Comparison of ENCODE assay signal across 9 cellular contexts in the genomic region with DNA sequence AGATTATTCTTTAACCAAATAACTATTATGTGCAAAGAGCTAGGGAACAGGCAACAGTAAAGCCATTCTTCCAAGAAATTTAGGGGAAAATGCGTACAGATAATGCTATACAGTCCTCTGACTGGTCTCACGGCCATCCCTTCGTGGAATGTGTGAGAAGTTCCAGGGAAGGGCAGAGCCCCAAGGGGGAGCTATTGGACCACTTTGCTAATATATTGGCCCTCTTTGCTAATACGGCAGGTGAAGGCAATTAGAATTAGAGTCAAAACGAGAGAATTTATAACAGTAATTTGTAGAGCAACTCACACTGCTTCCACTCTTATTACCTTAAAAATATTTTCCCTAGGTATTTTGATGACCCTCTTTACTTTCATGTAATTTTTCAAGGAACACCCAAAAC.
DNase-seq lines count a peak whose midpoint lies in the region; TF ChIP-seq lines count a peak whose summit lies in the region.
"Had no signal": no experiment of that assay in that cellular context is flagged by ENCODE, and none has a peak within 500 bp of the region (broad histone marks: within the 10 kb centered on the region; RNA-seq: fewer than 3 reads in every experiment).

No MANE protein-coding gene starts in this region.

- H3K9me3 ChIP-seq in uterus = no peaks in the 10 kb centered on the region
- no peaks in the 10 kb centered on the region for H3K9me3 ChIP-seq in prostate gland

- H3K36me3 ChIP-seq in uterus = no peaks in the 10 kb centered on the region
- H3K36me3 ChIP-seq in prostate gland = no peaks in the 10 kb centered on the region

- H3K4me1 ChIP-seq in uterus = no peaks in the 10 kb centered on the region
- H3K4me1 ChIP-seq in prostate gland (replicated peaks) = no peaks in the 10 kb centered on the region

- WGBS in prostate gland = 52% methylated on average over 5 of the region's 5 CpGs

- H3K27me3 ChIP-seq in uterus = no peaks in the 10 kb centered on the region
- H3K27me3 ChIP-seq in prostate gland (replicated peaks; ENCODE audit: insufficient read depth) = no peaks in the 10 kb centered on the region

- peak; percentile 59 for DNase-seq in DMS53 (lab: John Stamatoyannopoulos, UW)
- no peak for DNase-seq in HFF-Myc (ENCODE audit: extremely low read depth, low read depth)
- peak; percentile 36 for DNase-seq in OCI-M2 (lab: John Stamatoyannopoulos, UW; ENCODE audit: unreplicated experiment)
- DNase-seq in fibroblast of the conjunctiva (ENCODE audit: low read depth) = peak; percentile 3
- no peak for DNase-seq in uterus
- DNase-seq in hippocampal formation (lab: John Stamatoyannopoulos, UW) = no peak
- no peak for DNase-seq in prostate gland (ENCODE audit: low spot score)
- no peak for DNase-seq in LoVo (ENCODE audit: low spot score)

- intact Hi-C loops in uterus (cut with DNase I; ENCODE audit: low total_unique reads) = no loop called here
- intact Hi-C loops in prostate gland (cut with DNase I) = loop anchor here (5.0 kb wide), 1 partner anchor 1525 kb away; no protein-coding TSS in a partner anchor

- TF ChIP-seq CTCF in HFF-Myc (IDR thresholded peaks at IDR 0.05; ENCODE audit: low read depth, low read length, missing control alignments) (peak; percentile 63), uterus (IDR thresholded peaks at IDR 0.05) (peak in 3 of 4 experiments; percentile 20 to 25 (median 23)), prostate gland (IDR thresholded peaks at IDR 0.05) (peak in 2 of 4 experiments; percentile 15 to 38)

- no peak for TF ChIP-seq POLR2A in uterus (IDR thresholded peaks at IDR 0.05)
- TF ChIP-seq POLR2A in prostate gland (IDR thresholded peaks at IDR 0.05) = no peak

- no peak overlapping the region for H3K4me3 ChIP-seq in HFF-Myc (replicated peaks; ENCODE audit: low read depth, low read length)
- H3K4me3 ChIP-seq in uterus = no peak overlapping the region
- no peak overlapping the region for H3K4me3 ChIP-seq in prostate gland

- H3K27ac ChIP-seq in uterus (no peak overlapping the region), prostate gland (no peak overlapping the region)
- H3K27ac ChIP-seq: KMS-11 had no signal

Comparison
In these comparisons a context has a peak if more than half of its experiments do, and no peak if none do; other contexts are left out.
1. DNase-seq: peak in DMS53 (single experiment), OCI-M2 (single experiment) and fibroblast of the conjunctiva (single experiment); none in HFF-Myc (single experiment), uterus (0 of 2), hippocampal formation (0 of 2), prostate gland (single experiment) and LoVo (single experiment).